ENCODE assay signal across 1 cellular context in the genomic region with DNA sequence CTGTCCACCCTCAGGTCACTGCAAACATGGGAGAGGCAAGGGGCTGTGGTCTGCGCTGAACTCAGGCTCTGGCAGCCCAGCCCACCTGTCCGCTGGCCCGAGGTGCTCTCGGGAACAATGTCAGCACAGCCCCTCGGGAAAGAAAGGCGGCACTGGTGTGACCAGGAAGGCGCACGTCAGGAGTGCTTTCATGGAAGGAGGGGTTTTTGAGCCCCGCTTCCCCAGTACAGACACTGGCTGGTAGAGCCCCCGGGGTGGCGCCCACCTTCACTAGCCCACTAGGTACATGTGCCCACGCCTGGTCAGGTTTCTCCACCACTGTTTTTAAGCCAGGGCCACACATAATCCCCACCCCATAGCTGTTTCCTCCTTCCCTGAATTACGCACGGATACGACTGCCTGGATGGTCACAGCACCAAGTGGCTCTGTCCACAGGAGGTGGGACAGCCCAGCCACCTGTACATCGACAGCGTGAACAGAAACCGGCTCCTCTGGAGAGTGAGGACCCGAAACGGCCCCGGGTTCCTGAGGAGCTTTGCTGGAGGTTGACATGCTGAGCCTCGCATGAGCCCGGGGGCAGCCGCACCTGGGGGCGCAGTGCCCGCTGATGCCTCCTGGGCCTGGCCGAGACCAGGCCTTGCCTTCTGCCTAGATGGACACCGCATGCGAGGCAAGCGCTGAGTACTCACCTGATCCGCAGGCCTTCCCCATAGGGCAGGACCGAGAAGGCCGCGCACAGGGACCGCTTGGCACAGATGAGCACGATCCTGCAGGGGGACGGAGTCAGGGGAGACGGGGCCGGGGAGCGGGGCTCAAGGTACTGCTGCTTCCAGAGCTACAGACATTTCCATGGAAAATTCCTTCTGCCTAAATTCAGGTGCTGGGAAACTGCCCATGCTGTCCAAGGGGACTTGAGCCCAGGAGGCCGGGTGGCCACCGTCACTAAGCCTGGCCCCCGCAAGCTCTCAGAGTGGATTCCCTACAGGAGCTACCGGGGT.
A peak's percentile ranks its signal among the peaks of the same experiment; 100 is the strongest.
TF ChIP-seq lines count a peak whose summit lies in the region.

No MANE protein-coding gene starts in this region.

TF ChIP-seq in HepG2, 621 proteins besides CTCF, POLR2A, EP300 and RAD21:
- peak; percentile 8; the same call in 1 of the 2 replicates for TF ChIP-seq POLR2G (IDR thresholded peaks at IDR 0.05; ENCODE audit: low read depth, low read length)
- no peak for TF ChIP-seq ZFP36 (IDR thresholded peaks at IDR 0.05; ENCODE audit: borderline replicate concordance, low read depth, low read length, partially characterized antibody)
- peak; percentile 11 for TF ChIP-seq RBM39 (IDR thresholded peaks at IDR 0.05; ENCODE audit: low read depth, low read length, poor library complexity, severe bottlenecking)
